In the genomic region with DNA sequence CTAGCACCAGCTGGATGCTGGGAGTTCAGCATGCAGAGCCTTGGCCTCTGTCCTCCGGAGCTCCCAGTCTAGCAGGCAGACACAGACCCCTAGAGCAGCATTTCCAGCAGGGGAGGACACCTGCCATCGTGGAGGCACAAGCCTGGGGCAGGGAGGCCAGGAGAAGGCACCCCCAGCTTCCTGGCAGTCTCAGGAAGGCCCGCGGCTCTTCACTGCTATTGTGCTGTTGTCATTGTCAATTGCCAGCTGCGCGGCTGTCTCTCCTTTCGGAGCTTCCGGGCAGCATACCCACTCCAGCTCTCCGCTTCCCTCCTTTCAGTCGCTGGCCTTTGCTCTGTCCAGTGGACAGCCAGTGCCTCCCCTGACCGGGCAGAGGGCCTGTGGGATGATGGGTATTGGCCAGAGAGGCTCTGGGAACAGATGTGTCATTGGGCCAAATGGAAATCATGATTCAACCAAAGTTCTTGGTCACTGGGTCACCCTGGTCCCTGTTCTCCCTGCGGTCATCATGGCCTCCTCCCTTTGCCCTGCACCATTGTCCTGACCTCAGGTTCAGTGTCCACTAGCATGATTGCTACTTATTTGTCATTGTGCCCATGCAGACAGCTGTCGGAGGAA, we compare ENCODE assay signal across 2 cellular contexts.
TF ChIP-seq lines count a peak whose summit lies in the region.

No MANE protein-coding gene starts in this region.

TF ChIP-seq in IMR-90, 13 proteins besides CTCF, POLR2A, EP300 and RAD21:
- no peak for TF ChIP-seq FOS (IDR thresholded peaks at IDR 0.05; ENCODE audit: low read depth, low read length)
- TF ChIP-seq MXI1 (IDR thresholded peaks at IDR 0.05; ENCODE audit: borderline replicate concordance, low read depth, low read length), result no peak
- TF ChIP-seq USF2 (IDR thresholded peaks at IDR 0.05; ENCODE audit: low read depth, low read length), result no peak
- no peak for TF ChIP-seq SMC3 (IDR thresholded peaks at IDR 0.05; ENCODE audit: low read depth, low read length)
- no peak for TF ChIP-seq MAFK (IDR thresholded peaks at IDR 0.05; ENCODE audit: low read depth, low read length)
- TF ChIP-seq CHD1 (IDR thresholded peaks at IDR 0.05; ENCODE audit: low read depth, low read length), result no peak
- no peak for TF ChIP-seq NFE2L2 (IDR thresholded peaks at IDR 0.05; ENCODE audit: low read depth, low read length)
- no peak for TF ChIP-seq RCOR1 (IDR thresholded peaks at IDR 0.05; ENCODE audit: insufficient replicate concordance, low read length)
- TF ChIP-seq RFX5 (IDR thresholded peaks at IDR 0.05; ENCODE audit: low read depth, low read length), result no peak
- no peak for TF ChIP-seq BHLHE40 (IDR thresholded peaks at IDR 0.05; ENCODE audit: low read depth, low read length)
- TF ChIP-seq ELK1 (IDR thresholded peaks at IDR 0.05; ENCODE audit: borderline replicate concordance, low read depth, low read length), result no peak
- TF ChIP-seq MAZ (IDR thresholded peaks at IDR 0.05; ENCODE audit: borderline replicate concordance, low read depth, low read length), result no peak
- no peak for TF ChIP-seq CEBPB (IDR thresholded peaks at IDR 0.05; ENCODE audit: low read depth, low read length)

TF ChIP-seq in H1, 55 proteins besides CTCF, POLR2A, EP300 and RAD21:
- TF ChIP-seq SUZ12 (IDR thresholded peaks at IDR 0.05; ENCODE audit: low read length) (no peak), BACH1 (IDR thresholded peaks at IDR 0.05; ENCODE audit: low read length) (no peak), SP1 (IDR thresholded peaks at IDR 0.05; ENCODE audit: low read depth, low read length) (no peak), NRF1 (IDR thresholded peaks at IDR 0.05; ENCODE audit: low read depth, low read length) (no peak), USF2 (IDR thresholded peaks at IDR 0.05; ENCODE audit: low read length) (no peak), ATF3 (IDR thresholded peaks at IDR 0.05; ENCODE audit: insufficient read depth, low read depth, low read length) (no peak), RXRA (IDR thresholded peaks at IDR 0.05; ENCODE audit: insufficient read depth, low read depth, low read length) (no peak), GABPA (IDR thresholded peaks at IDR 0.05; ENCODE audit: borderline replicate concordance, insufficient read depth, low read length) (no peak), KDM4A (IDR thresholded peaks at IDR 0.05; ENCODE audit: low read depth, low read length, severe bottlenecking) (no peak), BCL11A (IDR thresholded peaks at IDR 0.05; ENCODE audit: low read depth in 2 of 2, low read length in 2 of 2) (no peak), TBP (IDR thresholded peaks at IDR 0.05; ENCODE audit: low read depth, low read length) (no peak), JUND (IDR thresholded peaks at IDR 0.05; ENCODE audit: low read length) (no peak), BRCA1 (IDR thresholded peaks at IDR 0.05; ENCODE audit: low read depth, low read length) (no peak), TEAD4 (IDR thresholded peaks at IDR 0.05; ENCODE audit: low read depth, low read length) (no peak), ASH2L (IDR thresholded peaks at IDR 0.05; ENCODE audit: low read length) (no peak)
